ENCODE assay signal across 9 cellular contexts in the genomic region with DNA sequence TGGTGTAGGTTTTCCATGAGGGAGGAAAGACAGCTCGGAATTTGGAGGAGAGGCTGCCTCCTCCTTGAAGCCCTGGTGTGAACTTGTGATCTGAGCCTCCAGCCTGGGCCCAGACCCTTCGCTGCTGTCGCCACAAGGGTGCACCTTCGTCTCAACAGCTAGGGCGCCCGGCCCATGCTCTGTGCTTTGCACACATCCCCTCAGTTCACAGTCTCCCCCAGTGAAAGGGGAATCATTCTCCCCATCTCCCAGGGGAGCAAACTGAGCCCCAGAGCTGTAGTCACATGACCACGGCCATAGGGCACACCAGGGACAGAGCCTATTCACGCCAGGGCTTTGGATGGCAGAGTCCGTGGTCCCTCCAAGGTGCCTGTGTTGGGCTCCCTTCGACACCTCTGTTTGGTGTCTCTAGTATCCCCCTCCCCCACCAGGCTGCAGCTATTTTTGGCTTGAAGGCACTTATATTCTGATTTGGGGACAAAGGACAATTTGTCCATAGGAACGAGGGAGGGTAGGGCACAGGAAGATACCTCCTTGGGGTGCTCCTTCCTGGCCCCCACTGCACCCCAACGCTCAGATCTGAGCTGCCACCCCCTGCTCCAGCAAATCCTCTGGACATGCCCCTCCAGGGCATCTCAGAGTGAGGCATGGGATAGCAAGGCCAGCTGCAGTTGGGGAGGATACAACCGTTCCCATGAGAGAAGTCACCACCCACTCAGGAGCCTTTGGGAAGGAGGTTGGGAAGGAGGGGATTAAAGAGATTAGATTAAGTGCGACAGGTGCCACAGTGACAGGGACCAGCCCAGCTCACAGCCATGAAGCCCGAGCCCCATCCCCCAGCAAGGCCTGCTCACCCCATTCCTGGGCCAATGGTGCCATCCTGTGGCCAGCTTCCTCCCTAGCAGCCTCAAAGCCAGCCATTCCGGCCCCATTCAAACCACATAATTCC. TPM values are rescaled to one million over a fixed set of nuclear protein-coding genes. Genes with fewer than 3 reads are reported as not detected.
DNase-seq lines count a peak whose midpoint lies in the region; ATAC-seq lines count a peak whose summit lies in the region.
"Had no signal": no experiment of that assay in that cellular context is flagged by ENCODE, and none has a peak within 500 bp of the region (broad histone marks: within the 10 kb centered on the region; RNA-seq: fewer than 3 reads in every experiment).

No MANE protein-coding gene starts in this region.

- no peaks in the 10 kb centered on the region for H3K9me3 Mint-ChIP-seq in activated CD4-positive, alpha-beta memory T cell treated with anti-CD3 and anti-CD28 coated beads for 36 hours
- H3K9me3 Mint-ChIP-seq: stimulated activated naive CD8-positive, alpha-beta T cell treated with anti-CD3 and anti-CD28 coated beads, Interleukin-15, Interleukin-2, amounts not matched to agents 100 ng/mL and 50 ng/mL, for 24 hours had no signal

- POLR2A ChIA-PET in activated CD4-positive, alpha-beta memory T cell treated with anti-CD3 and anti-CD28 coated beads for 36 hours (lab: Charles Lee) = interaction anchor here (1.1 kb wide), 1 partner anchor 1476 kb away, joined by 4 read pairs; no protein-coding TSS in a partner anchor

- no peak overlapping the region for H3K27ac ChIP-seq in BLaER1
- no peak overlapping the region for H3K27ac ChIP-seq in effector memory CD4-positive, alpha-beta T cell (ENCODE audit: insufficient read depth, low read length, poor library complexity, severe bottlenecking)

- H3K36me3 Mint-ChIP-seq in activated CD4-positive, alpha-beta memory T cell treated with anti-CD3 and anti-CD28 coated beads for 36 hours = no peaks in the 10 kb centered on the region

- intact Hi-C loops in activated CD4-positive, alpha-beta memory T cell treated with anti-CD3 and anti-CD28 coated beads for 36 hours (cut with micrococcal nuclease) = loop anchor here (2.0 kb wide), 1 partner anchor 1471 kb away; a partner anchor contains a TSS

- H3K4me3 Mint-ChIP-seq in activated CD4-positive, alpha-beta memory T cell treated with anti-CD3 and anti-CD28 coated beads for 36 hours = no peak overlapping the region
- H3K4me3 Mint-ChIP-seq: stimulated activated naive CD8-positive, alpha-beta T cell treated with anti-CD3 and anti-CD28 coated beads, Interleukin-15, Interleukin-2, amounts not matched to agents 100 ng/mL and 50 ng/mL, for 24 hours had no signal

- H3K4me3 ChIP-seq in BLaER1 = no peak overlapping the region
- no peak overlapping the region for H3K4me3 ChIP-seq in effector memory CD4-positive, alpha-beta T cell (ENCODE audit: insufficient read depth, low read depth, low read length, poor library complexity, severe bottlenecking)

- no peaks in the 10 kb centered on the region for H3K9me3 ChIP-seq in BLaER1
- no peaks in the 10 kb centered on the region for H3K9me3 ChIP-seq in effector memory CD4-positive, alpha-beta T cell (ENCODE audit: control insufficient read depth, low read length)

- peak overlapping the region; percentile 52 for H3K4me2 ChIP-seq in BLaER1

- peaks cover 4% of the 10 kb centered on the region; the same call in 1 of the 2 replicates for H3K27me3 ChIP-seq in BLaER1
- peaks cover 10% of the 10 kb centered on the region for H3K27me3 ChIP-seq in effector memory CD4-positive, alpha-beta T cell (replicated peaks; ENCODE audit: control insufficient read depth, insufficient read depth, low read length, poor library complexity, severe bottlenecking)

- H3K9ac ChIP-seq in BLaER1 = no peak overlapping the region

- H3K27ac Mint-ChIP-seq in activated CD4-positive, alpha-beta memory T cell treated with anti-CD3 and anti-CD28 coated beads for 36 hours = no peak overlapping the region
- H3K27ac Mint-ChIP-seq: stimulated activated naive CD8-positive, alpha-beta T cell treated with anti-CD3 and anti-CD28 coated beads, Interleukin-15, Interleukin-2, amounts not matched to agents 100 ng/mL and 50 ng/mL, for 24 hours had no signal

- H3K27me3 Mint-ChIP-seq in activated CD4-positive, alpha-beta memory T cell treated with anti-CD3 and anti-CD28 coated beads for 36 hours = peaks cover 6% of the 10 kb centered on the region

- no peaks in the 10 kb centered on the region for H3K4me1 Mint-ChIP-seq in activated CD4-positive, alpha-beta memory T cell treated with anti-CD3 and anti-CD28 coated beads for 36 hours (ENCODE audit: low read depth)

- peak; percentile 36 for DNase-seq in HCEC 1CT
- peak; percentile 42 to 89 for DNase-seq in NCI-H526 (lab: John Stamatoyannopoulos, UW)
- peak; percentile 78 for DNase-seq in activated CD4-positive, alpha-beta memory T cell treated with anti-CD3 and anti-CD28 coated beads for 36 hours
- peak; percentile 19 to 40 (median 23) for DNase-seq in effector memory CD4-positive, alpha-beta T cell
- DNase-seq in medulla oblongata (ENCODE audit: extremely low spot score) = peak; percentile 89
- peak; percentile 50 for DNase-seq in stimulated activated CD8-positive, alpha-beta memory T cell treated with anti-CD3 and anti-CD28 coated beads, Interleukin-4, amount 100 ng/mL, for 24 hours (ENCODE audit: low read depth)

- H3K36me3 ChIP-seq in BLaER1 = no peaks in the 10 kb centered on the region
- H3K36me3 ChIP-seq in effector memory CD4-positive, alpha-beta T cell (ENCODE audit: control insufficient read depth, insufficient read depth, low read length) = no peaks in the 10 kb centered on the region

- ATAC-seq in HG02588 (IDR thresholded peaks at IDR 0.05; ENCODE audit: unreplicated experiment) = no peak

- peaks cover 32% of the 10 kb centered on the region for H3K4me1 ChIP-seq in BLaER1
- no peaks in the 10 kb centered on the region for H3K4me1 ChIP-seq in effector memory CD4-positive, alpha-beta T cell (ENCODE audit: control insufficient read depth, insufficient read depth, low read length, poor library complexity, severe bottlenecking)

- H4K20me1 ChIP-seq in BLaER1 = no peaks in the 10 kb centered on the region

- CTCF ChIA-PET in activated CD4-positive, alpha-beta memory T cell treated with anti-CD3 and anti-CD28 coated beads for 36 hours (lab: Charles Lee) = interaction anchor here (0.6 to 2.8 kb wide), 6 partner anchors 11 to 1505 kb away, joined by 3 to 8 read pairs (median 3); no protein-coding TSS in a partner anchor

RNA-seq across cellular contexts. Expression of a gene that starts 15.7 kb away (rescaled TPM):
- under 1 TPM in 1 of 2 experiments, not detected in 1; 0.34 TPM for total RNA-seq in activated CD4-positive, alpha-beta memory T cell treated with anti-CD3 and anti-CD28 coated beads for 36 hours

RNA-seq across cellular contexts. Expression of a gene that starts 49.9 kb away (rescaled TPM):
- total RNA-seq in activated CD4-positive, alpha-beta memory T cell treated with anti-CD3 and anti-CD28 coated beads for 36 hours = 100 to 1,000 TPM; 190 to 196 TPM

Comparison
In these comparisons a context has a peak if more than half of its experiments do, and no peak if none do; other contexts are left out.
1. DNase-seq: peak in every context shown above with its lines; median percentile 89 in medulla oblongata; 78 in activated CD4-positive, alpha-beta memory T cell treated with anti-CD3 and anti-CD28 coated beads for 36 hours; 66 in NCI-H526; 50 in stimulated activated CD8-positive, alpha-beta memory T cell treated with anti-CD3 and anti-CD28 coated beads, Interleukin-4, amount 100 ng/mL, for 24 hours; 36 in HCEC 1CT; 23 in effector memory CD4-positive, alpha-beta T cell.